ENCODE assay signal across 1 cellular context in the genomic region with DNA sequence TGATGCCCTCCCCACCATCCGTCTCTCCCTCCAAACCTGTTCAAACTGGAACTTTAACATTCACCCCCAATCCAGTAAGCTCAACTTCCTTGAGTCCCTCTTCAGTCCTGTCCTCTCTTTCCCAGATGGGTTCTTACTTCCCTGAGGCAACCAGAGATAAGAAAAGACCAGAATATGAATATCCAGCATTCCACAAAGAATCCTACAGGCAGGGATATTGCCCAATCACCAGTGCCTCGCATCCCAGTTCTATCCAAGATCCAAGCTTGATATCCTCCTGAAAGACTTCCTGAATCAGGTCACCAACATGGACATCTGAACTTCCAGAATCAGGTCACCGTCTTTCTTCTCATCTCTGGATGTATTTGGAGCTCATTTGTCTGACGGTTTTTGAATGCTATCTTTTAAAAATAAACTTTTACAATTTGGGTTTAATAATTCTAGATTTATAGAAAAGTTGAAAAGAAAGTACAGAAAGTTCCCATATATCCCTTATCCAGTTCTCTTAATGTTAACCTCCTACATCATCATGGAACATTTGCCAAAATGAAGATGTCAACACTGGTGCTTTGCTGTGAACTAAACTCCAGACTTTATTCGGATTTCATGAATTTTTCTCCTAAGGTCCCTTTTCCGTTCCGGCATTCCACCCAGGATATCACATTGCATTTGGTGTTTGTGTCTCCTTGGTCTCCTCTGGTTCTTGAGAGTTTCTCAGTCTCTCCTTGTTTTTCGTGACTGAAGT.
TF ChIP-seq lines count a peak whose summit lies in the region.

No MANE protein-coding gene starts in this region.

TF ChIP-seq in IMR-90, 13 proteins besides CTCF, POLR2A, EP300 and RAD21:
- no peak for TF ChIP-seq MAZ (IDR thresholded peaks at IDR 0.05; ENCODE audit: borderline replicate concordance, low read depth, low read length)
- no peak for TF ChIP-seq NFE2L2 (IDR thresholded peaks at IDR 0.05; ENCODE audit: low read depth, low read length)
- TF ChIP-seq CEBPB (IDR thresholded peaks at IDR 0.05; ENCODE audit: low read depth, low read length), result peak; percentile 92
